14 cellular contexts compared by ENCODE assay signal in genomic region chr21:34511154-34511553, GRCh38. TPM values are rescaled to one million over a fixed set of nuclear protein-coding genes. Genes with fewer than 3 reads are reported as not detected.
DNase-seq lines count a peak whose midpoint lies in the region; ATAC-seq, FAIRE-seq and TF ChIP-seq lines count a peak whose summit lies in the region.
"Had no signal": no experiment of that assay in that cellular context is flagged by ENCODE, and none has a peak within 500 bp of the region (broad histone marks: within the 10 kb centered on the region; RNA-seq: fewer than 3 reads in every experiment).

No MANE protein-coding gene starts in this region.

- H3K4me3 Mint-ChIP-seq in effector memory CD8-positive, alpha-beta T cell = no peak overlapping the region
- H3K4me3 Mint-ChIP-seq: activated CD8-positive, alpha-beta memory T cell treated with anti-CD3 and anti-CD28 coated beads, Interleukin-2, amount 10 ng/mL, durations not matched to agents 7 days and 5 days; mesothelial cell of epicardium; stimulated activated memory B cell treated with anti-CD40 and anti-IgM and Interleukin-4, amounts not matched to agents 10 μg/mL and 1 μg/mL and 100 μg/mL, for 72 hours had no signal

- no peaks in the 10 kb centered on the region for H3K27me3 ChIP-seq in right lobe of liver
- H3K27me3 ChIP-seq: BLaER1 had no signal

- 63% methylated on average over 4 of the region's 5 CpGs for WGBS in right lobe of liver (ENCODE audit: insufficient coverage, low coverage, low lambda C conversion rate, missing lambda C conversion rate)

- ATAC-seq in right lobe of liver = peak; percentile 18 to 48 (median 28)
- ATAC-seq in effector memory CD8-positive, alpha-beta T cell (replicated peaks) = no peak

- H3K9me3 ChIP-seq in right lobe of liver = no peaks in the 10 kb centered on the region
- H3K9me3 ChIP-seq: BLaER1 had no signal

- H3K27ac Mint-ChIP-seq in effector memory CD8-positive, alpha-beta T cell = no peak overlapping the region
- H3K27ac Mint-ChIP-seq: activated CD8-positive, alpha-beta memory T cell treated with anti-CD3 and anti-CD28 coated beads, Interleukin-2, amount 10 ng/mL, durations not matched to agents 7 days and 5 days; mesothelial cell of epicardium; stimulated activated memory B cell treated with anti-CD40 and anti-IgM and Interleukin-4, amounts not matched to agents 10 μg/mL and 1 μg/mL and 100 μg/mL, for 72 hours had no signal

- H3K36me3 ChIP-seq in right lobe of liver = peaks cover 0 to 8% (median 0%) of the 10 kb centered on the region in 4 donors
- H3K36me3 ChIP-seq: BLaER1 had no signal

- FAIRE-seq in GM12892 (lab: Jason Lieb, UNC) = no peak

- in situ Hi-C loops in G401 (cut with HindIII; ENCODE audit: low sequenced_read_pairs) = no loop called here

- TF ChIP-seq CTCF in coronary artery (IDR thresholded peaks at IDR 0.05) = no peak
- no peak for TF ChIP-seq CTCF in right lobe of liver (IDR thresholded peaks at IDR 0.05)

- peaks cover 0 to 2% of the 10 kb centered on the region in 2 donors for H3K4me1 Mint-ChIP-seq in effector memory CD8-positive, alpha-beta T cell (ENCODE audit: low read depth in 2 of 2)
- H3K4me1 Mint-ChIP-seq: activated CD8-positive, alpha-beta memory T cell treated with anti-CD3 and anti-CD28 coated beads, Interleukin-2, amount 10 ng/mL, durations not matched to agents 7 days and 5 days; stimulated activated memory B cell treated with anti-CD40 and anti-IgM and Interleukin-4, amounts not matched to agents 10 μg/mL and 1 μg/mL and 100 μg/mL, for 72 hours had no signal

- TF ChIP-seq POLR2A in right lobe of liver (IDR thresholded peaks at IDR 0.05) (no peak), GM12892 (IDR thresholded peaks at IDR 0.05; ENCODE audit: low read depth, low read length) (no peak)

- intact Hi-C loops in right lobe of liver (cut with DNase I) (no loop called here), posterior cingulate gyrus (cut with DNase I) (no loop called here)

- H3K9me3 Mint-ChIP-seq in effector memory CD8-positive, alpha-beta T cell = no peaks in the 10 kb centered on the region
- H3K9me3 Mint-ChIP-seq: mesothelial cell of epicardium; stimulated activated memory B cell treated with anti-CD40 and anti-IgM and Interleukin-4, amounts not matched to agents 10 μg/mL and 1 μg/mL and 100 μg/mL, for 72 hours had no signal

- H3K4me3 ChIP-seq in coronary artery (peak overlapping the region; percentile 42), right lobe of liver (peak overlapping the region in 2 of 3 donors; percentile 20 to 42)
- H3K4me3 ChIP-seq: BLaER1 had no signal

- DNase-seq in A172 (ENCODE audit: low spot score) (peak; percentile 33), HCEC 1CT (peak; percentile 34), coronary artery (ENCODE audit: low spot score) (no peak), right lobe of liver (no peak), G401 (ENCODE audit: low spot score) (no peak), posterior cingulate gyrus (no peak), GM12892 (ENCODE audit: insufficient read length) (no peak)
- no peak for DNase-seq in effector memory CD8-positive, alpha-beta T cell
- DNase-seq: central memory CD4-positive, alpha-beta T cell had no signal

- H3K27ac ChIP-seq in coronary artery (peak overlapping the region in 1 of 2 donors; percentile 84), right lobe of liver (peak overlapping the region; percentile 78 to 91 (median 91))
- H3K27ac ChIP-seq: BLaER1 had no signal

- H3K36me3 Mint-ChIP-seq in effector memory CD8-positive, alpha-beta T cell (ENCODE audit: insufficient read depth) = no peaks in the 10 kb centered on the region
- H3K36me3 Mint-ChIP-seq: activated CD8-positive, alpha-beta memory T cell treated with anti-CD3 and anti-CD28 coated beads, Interleukin-2, amount 10 ng/mL, durations not matched to agents 7 days and 5 days; mesothelial cell of epicardium had no signal

- H3K4me1 ChIP-seq in right lobe of liver = peaks cover 0 to 30% (median 6%) of the 10 kb centered on the region in 4 donors
- H3K4me1 ChIP-seq: BLaER1 had no signal

- H3K27me3 Mint-ChIP-seq in effector memory CD8-positive, alpha-beta T cell = peaks cover 12 to 14% of the 10 kb centered on the region in 2 donors

RNA-seq across cellular contexts. Expression of gene KCNE1, which starts 0.9 kb away (rescaled TPM):
- total RNA-seq in A172 (2014; rRNA removed; shearing (Covaris generic)) = 0.21 TPM in 1 of 2 replicates, not detected in the other
- total RNA-seq in right lobe of liver = 1 to 10 TPM; 1.3 to 5.4 (median 2.3) TPM
- 0.14 and 0.18 TPM in 2 replicates for total RNA-seq in G401 (2014; rRNA removed; shearing (Covaris generic))
- polyA plus RNA-seq in GM12892 (2012; ENCODE audit: missing spikeins) = not detected
- total RNA-seq: epithelial cell of proximal tubule had no signal

Comparison
In these comparisons a context has a peak if more than half of its experiments do, and no peak if none do; other contexts are left out.
1. DNase-seq: peak in A172 (single experiment) and HCEC 1CT (single experiment); none in coronary artery (single experiment), right lobe of liver (0 of 3), G401 (single experiment), posterior cingulate gyrus (0 of 10), effector memory CD8-positive, alpha-beta T cell (0 of 3) and GM12892 (single experiment).